2 cellular contexts compared by ENCODE assay signal in genomic region chr7:147483634-147484292, GRCh38.
A peak's percentile ranks its signal among the peaks of the same experiment; 100 is the strongest.
TF ChIP-seq lines count a peak whose summit lies in the region.

No MANE protein-coding gene starts in this region.

TF ChIP-seq in IMR-90, 13 proteins besides CTCF, POLR2A, EP300 and RAD21:
- TF ChIP-seq MAZ (IDR thresholded peaks at IDR 0.05; ENCODE audit: borderline replicate concordance, low read depth, low read length) = no peak
- TF ChIP-seq USF2 (IDR thresholded peaks at IDR 0.05; ENCODE audit: low read depth, low read length) = no peak
- TF ChIP-seq NFE2L2 (IDR thresholded peaks at IDR 0.05; ENCODE audit: low read depth, low read length) = peak; percentile 72
- peak; percentile 57 for TF ChIP-seq FOS (IDR thresholded peaks at IDR 0.05; ENCODE audit: low read depth, low read length)
- peak; percentile 34 for TF ChIP-seq MAFK (IDR thresholded peaks at IDR 0.05; ENCODE audit: low read depth, low read length)

TF ChIP-seq in SK-N-SH, 30 proteins besides CTCF, POLR2A, EP300 and RAD21:
- TF ChIP-seq FOSL2 (IDR thresholded peaks at IDR 0.05; ENCODE audit: borderline replicate concordance, low read depth) (peak; percentile 87), JUND (IDR thresholded peaks at IDR 0.05) (peak; percentile 88), RXRA (IDR thresholded peaks at IDR 0.05; ENCODE audit: borderline replicate concordance, low read depth) (no peak), TCF12 (IDR thresholded peaks at IDR 0.05) (peak; percentile 57; the same call in 1 of the 2 replicates), NFIC (IDR thresholded peaks at IDR 0.05; ENCODE audit: borderline replicate concordance) (peak; percentile 21; the same call in 1 of the 2 replicates), CHD2 (IDR thresholded peaks at IDR 0.05; ENCODE audit: low read length, partially characterized antibody) (no peak), TEAD4 (IDR thresholded peaks at IDR 0.05; ENCODE audit: borderline replicate concordance, insufficient read depth) (peak; percentile 59; the same call in 1 of the 2 replicates)
